Comparison of ENCODE assay signal across 18 cellular contexts in the genomic region with DNA sequence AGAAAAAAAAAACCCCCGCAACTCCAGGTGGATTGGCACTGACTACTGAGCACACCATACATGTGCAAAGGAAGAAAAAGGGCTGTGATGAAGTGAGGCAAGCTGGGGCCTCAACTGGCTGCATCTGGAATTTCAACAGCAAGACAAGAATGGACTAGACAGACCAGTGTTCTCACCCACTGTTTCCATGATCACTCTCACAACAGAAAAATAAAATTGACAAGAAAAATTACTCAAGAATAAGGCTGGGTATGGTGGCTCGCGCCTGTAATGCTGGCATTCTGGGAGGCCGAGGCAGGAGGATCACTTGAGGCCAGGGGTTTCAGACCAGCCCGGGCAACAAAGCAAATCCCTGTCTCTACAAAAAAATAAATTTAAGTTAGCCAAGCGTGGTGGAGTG. TPM values are rescaled to one million over a fixed set of nuclear protein-coding genes. Genes with fewer than 3 reads are reported as not detected.
DNase-seq lines count a peak whose midpoint lies in the region; ATAC-seq lines count a peak whose summit lies in the region.
"Had no signal": no experiment of that assay in that cellular context is flagged by ENCODE, and none has a peak within 500 bp of the region (broad histone marks: within the 10 kb centered on the region; RNA-seq: fewer than 3 reads in every experiment).

No MANE protein-coding gene starts in this region.

- no peaks in the 10 kb centered on the region for H3K9me2 ChIP-seq in GM23248 (ENCODE audit: insufficient read depth)

- POLR2A ChIA-PET in activated naive CD8-positive, alpha-beta T cell treated with anti-CD3 and anti-CD28 coated beads, Interleukin-2, amount 10 ng/mL, durations not matched to agents 7 days and 5 days (lab: Charles Lee), result interaction anchor here (0.7 kb wide), 1 partner anchor 22 kb away, joined by 4 read pairs; no protein-coding TSS in a partner anchor

- H3F3A ChIP-seq in GM23248 (ENCODE audit: insufficient read depth), result peaks cover 71% of the 10 kb centered on the region

- DNase-seq in activated CD4-positive, alpha-beta T cell treated with anti-CD3 and anti-CD28 coated beads, Interleukin-2, amount 10 ng/mL, durations not matched to agents 24 days and 14 days, result no peak
- no peak for DNase-seq in activated CD4-positive, alpha-beta T cell treated with anti-CD3 and anti-CD28 coated beads, Interleukin-2, amount 50 U/mL, for 48 hours
- DNase-seq in GM23248, result peak; percentile 29
- DNase-seq in activated naive CD8-positive, alpha-beta T cell treated with anti-CD3 and anti-CD28 coated beads, Interleukin-2, amount 10 ng/mL, durations not matched to agents 7 days and 5 days, result no peak
- DNase-seq in natural killer cell treated with Interleukin-12 subunit alpha and Interleukin-12 subunit beta and Interleukin-15 and Interleukin-18, amount 100 ng/mL, for 72 hours (ENCODE audit: low spot score), result no peak
- DNase-seq in occipital lobe (lab: John Stamatoyannopoulos, UW), result no peak
- no peak for DNase-seq in NCI-H1694 treated with DMSO at 0.1 percent for 48 hours (lab: John Stamatoyannopoulos, UW)
- no peak for DNase-seq in EL
- DNase-seq: 8988T; activated CD4-positive, CD25-positive, alpha-beta regulatory T cell; anterior cingulate cortex; foreskin fibroblast; left ventricle myocardium superior; NCI-H1105; spleen; stimulated activated naive CD4-positive, alpha-beta T cell treated with Interleukin-2 at 50 U/mL for 16 hours had no signal

- intact Hi-C loops in activated CD4-positive, alpha-beta T cell treated with anti-CD3 and anti-CD28 coated beads, Interleukin-2, amount 10 ng/mL, durations not matched to agents 24 days and 14 days (cut with micrococcal nuclease), result no loop called here

- H3K27me3 ChIP-seq in GM23248 (replicated peaks; ENCODE audit: insufficient read depth), result no peaks in the 10 kb centered on the region
- H3K27me3 ChIP-seq: spleen had no signal

- no peaks in the 10 kb centered on the region for H3K9me3 ChIP-seq in GM23248 (ENCODE audit: low read depth)
- H3K9me3 ChIP-seq: spleen had no signal

- H3K27ac ChIP-seq in GM23248, result peak overlapping the region; percentile 20
- H3K27ac ChIP-seq: HL-60, KMS-11 had no signal

- no peak overlapping the region for H2AFZ ChIP-seq in GM23248

- 86 to 92% methylated on average over 6 of the region's 6 CpGs for WGBS in GM23248 (ENCODE audit: low coverage in 1 of 2, low lambda C conversion rate in 2 of 2, missing lambda C conversion rate in 2 of 2), 2 experiments

- in situ Hi-C loops in GM23248 (cut with MboI), result loop anchor here (10.0 to 25.0 kb wide), 3 partner anchors 340 to 612 kb away; no protein-coding TSS in a partner anchor

- peaks cover 81% of the 10 kb centered on the region for H3K36me3 Mint-ChIP-seq in activated CD4-positive, alpha-beta T cell treated with anti-CD3 and anti-CD28 coated beads, Interleukin-2, amount 10 ng/mL, durations not matched to agents 24 days and 14 days (ENCODE audit: low read depth)
- peaks cover 76% of the 10 kb centered on the region for H3K36me3 Mint-ChIP-seq in activated naive CD8-positive, alpha-beta T cell treated with anti-CD3 and anti-CD28 coated beads, Interleukin-2, amount 10 ng/mL, durations not matched to agents 7 days and 5 days
- H3K36me3 Mint-ChIP-seq in natural killer cell treated with Interleukin-12 subunit alpha and Interleukin-12 subunit beta and Interleukin-15 and Interleukin-18, amount 100 ng/mL, for 72 hours, result peaks cover 37% of the 10 kb centered on the region

- peaks cover 57% of the 10 kb centered on the region for H3K4me1 Mint-ChIP-seq in activated CD4-positive, alpha-beta T cell treated with anti-CD3 and anti-CD28 coated beads, Interleukin-2, amount 10 ng/mL, durations not matched to agents 24 days and 14 days
- H3K4me1 Mint-ChIP-seq in activated naive CD8-positive, alpha-beta T cell treated with anti-CD3 and anti-CD28 coated beads, Interleukin-2, amount 10 ng/mL, durations not matched to agents 7 days and 5 days, result peaks cover 79% of the 10 kb centered on the region
- H3K4me1 Mint-ChIP-seq in natural killer cell treated with Interleukin-12 subunit alpha and Interleukin-12 subunit beta and Interleukin-15 and Interleukin-18, amount 100 ng/mL, for 72 hours (ENCODE audit: low read depth in 2 of 2), result peaks cover 47 to 65% of the 10 kb centered on the region in 2 donors

- H3K9me3 Mint-ChIP-seq in activated CD4-positive, alpha-beta T cell treated with anti-CD3 and anti-CD28 coated beads, Interleukin-2, amount 10 ng/mL, durations not matched to agents 24 days and 14 days, result no peaks in the 10 kb centered on the region
- no peaks in the 10 kb centered on the region for H3K9me3 Mint-ChIP-seq in activated naive CD8-positive, alpha-beta T cell treated with anti-CD3 and anti-CD28 coated beads, Interleukin-2, amount 10 ng/mL, durations not matched to agents 7 days and 5 days
- no peaks in the 10 kb centered on the region for H3K9me3 Mint-ChIP-seq in natural killer cell treated with Interleukin-12 subunit alpha and Interleukin-12 subunit beta and Interleukin-15 and Interleukin-18, amount 100 ng/mL, for 72 hours

- no peak overlapping the region; the same call in 1 of the 2 replicates for H3K9ac ChIP-seq in GM23248
- H3K9ac ChIP-seq: KMS-11 had no signal

- H3K4me2 ChIP-seq in GM23248 (ENCODE audit: unreplicated experiment), result no peak overlapping the region
- H3K4me2 ChIP-seq: KMS-11 had no signal

- ATAC-seq in activated naive CD8-positive, alpha-beta T cell treated with anti-CD3 and anti-CD28 coated beads, Interleukin-2, amount 10 ng/mL, durations not matched to agents 7 days and 5 days (ENCODE audit: low read depth), result no peak
- ATAC-seq in natural killer cell treated with Interleukin-12 subunit alpha and Interleukin-12 subunit beta and Interleukin-15 and Interleukin-18, amount 100 ng/mL, for 72 hours, result no peak
- ATAC-seq: left ventricle myocardium superior had no signal

- H4K20me1 ChIP-seq in GM23248 (ENCODE audit: insufficient read depth), result peaks cover 5% of the 10 kb centered on the region; the same call in 1 of the 2 replicates

- peaks cover 76% of the 10 kb centered on the region for H3K36me3 ChIP-seq in GM23248 (ENCODE audit: low read depth)

- H3K27ac Mint-ChIP-seq in activated CD4-positive, alpha-beta T cell treated with anti-CD3 and anti-CD28 coated beads, Interleukin-2, amount 10 ng/mL, durations not matched to agents 24 days and 14 days, result peak overlapping the region; percentile 48
- peak overlapping the region; percentile 47 for H3K27ac Mint-ChIP-seq in activated naive CD8-positive, alpha-beta T cell treated with anti-CD3 and anti-CD28 coated beads, Interleukin-2, amount 10 ng/mL, durations not matched to agents 7 days and 5 days
- peak overlapping the region; percentile 92 to 99 for H3K27ac Mint-ChIP-seq in natural killer cell treated with Interleukin-12 subunit alpha and Interleukin-12 subunit beta and Interleukin-15 and Interleukin-18, amount 100 ng/mL, for 72 hours

- peaks cover 100% of the 10 kb centered on the region for H3K79me2 ChIP-seq in GM23248 (ENCODE audit: insufficient read depth)

- H3K4me3 ChIP-seq in GM23248, result no peak overlapping the region
- H3K4me3 ChIP-seq: spleen had no signal

- no peak overlapping the region for H3K4me3 Mint-ChIP-seq in activated CD4-positive, alpha-beta T cell treated with anti-CD3 and anti-CD28 coated beads, Interleukin-2, amount 10 ng/mL, durations not matched to agents 24 days and 14 days
- H3K4me3 Mint-ChIP-seq in activated naive CD8-positive, alpha-beta T cell treated with anti-CD3 and anti-CD28 coated beads, Interleukin-2, amount 10 ng/mL, durations not matched to agents 7 days and 5 days, result peak overlapping the region; percentile 96
- H3K4me3 Mint-ChIP-seq in natural killer cell treated with Interleukin-12 subunit alpha and Interleukin-12 subunit beta and Interleukin-15 and Interleukin-18, amount 100 ng/mL, for 72 hours, result no peak overlapping the region

- no peaks in the 10 kb centered on the region for H3K27me3 Mint-ChIP-seq in activated CD4-positive, alpha-beta T cell treated with anti-CD3 and anti-CD28 coated beads, Interleukin-2, amount 10 ng/mL, durations not matched to agents 24 days and 14 days
- no peaks in the 10 kb centered on the region for H3K27me3 Mint-ChIP-seq in activated naive CD8-positive, alpha-beta T cell treated with anti-CD3 and anti-CD28 coated beads, Interleukin-2, amount 10 ng/mL, durations not matched to agents 7 days and 5 days
- H3K27me3 Mint-ChIP-seq in natural killer cell treated with Interleukin-12 subunit alpha and Interleukin-12 subunit beta and Interleukin-15 and Interleukin-18, amount 100 ng/mL, for 72 hours, result no peaks in the 10 kb centered on the region

- peaks cover 23% of the 10 kb centered on the region for H3K4me1 ChIP-seq in GM23248 (ENCODE audit: insufficient read depth)

RNA-seq across cellular contexts. Expression of gene ZNF217, which starts 18.8 kb away (rescaled TPM):
- total RNA-seq in activated CD4-positive, alpha-beta T cell treated with anti-CD3 and anti-CD28 coated beads, Interleukin-2, amount 10 ng/mL, durations not matched to agents 24 days and 14 days, result 58.0 and 60.9 TPM in 2 replicates
- total RNA-seq in GM23248 (2014; rRNA removed; shearing (Covaris generic)), result 18.1 and 23.5 TPM in 2 replicates
- polyA plus RNA-seq in GM23248 (2016; fragmentation: Nextera tagmentation; extraction: Ambion mirVana), result 8.9 and 10.4 TPM in 2 replicates
- 100 to 1,000 TPM; 133 to 144 TPM for total RNA-seq in activated naive CD8-positive, alpha-beta T cell treated with anti-CD3 and anti-CD28 coated beads, Interleukin-2, amount 10 ng/mL, durations not matched to agents 7 days and 5 days
- 10 to 100 TPM; 39.9 to 48.0 TPM for total RNA-seq in natural killer cell treated with Interleukin-12 subunit alpha and Interleukin-12 subunit beta and Interleukin-15 and Interleukin-18, amount 100 ng/mL, for 72 hours
- total RNA-seq in occipital lobe, result 7.3 TPM
